Comparison of ENCODE assay signal across 17 cellular contexts in the genomic region with DNA sequence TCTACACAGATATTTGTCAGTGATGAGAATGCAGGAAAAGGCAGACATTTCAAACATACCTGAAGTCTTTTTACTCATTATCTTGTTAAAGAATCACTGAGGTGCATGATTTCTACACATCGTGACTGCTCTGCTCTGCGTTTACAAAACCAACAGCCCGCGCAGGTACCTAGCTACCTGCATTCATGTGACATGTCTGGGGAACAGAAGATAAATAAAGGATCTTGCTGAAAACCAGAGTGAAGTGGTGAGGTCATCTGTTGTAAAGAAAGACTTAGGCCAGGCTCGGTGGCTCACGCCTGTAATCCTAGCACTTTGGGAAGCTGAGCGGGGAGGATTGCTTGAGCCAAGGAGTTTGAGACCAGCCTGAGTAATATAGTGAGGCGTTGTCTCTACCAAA.
"Had no signal": no experiment of that assay in that cellular context is flagged by ENCODE, and none has a peak within 500 bp of the region (broad histone marks: within the 10 kb centered on the region; RNA-seq: fewer than 3 reads in every experiment).

No MANE protein-coding gene starts in this region.

- H3K9me3 ChIP-seq: breast epithelium, gastroesophageal sphincter, neutrophil, thoracic aorta had no signal

- H3K9me3 Mint-ChIP-seq: activated naive CD8-positive, alpha-beta T cell treated with anti-CD3 and anti-CD28 coated beads, Interleukin-2, amount 50 U/mL, for 24 hours; activated T-helper 1 cell treated with anti-CD3 and anti-CD28 coated beads, Interleukin-12 subunit alpha, Interleukin-12 subunit beta, Interleukin-2, Interleukin-4 antibody, amounts not matched to agents 30 ng/mL and 10 ng/mL and 1 ng/mL, durations not matched to agents 14 hours and 24 hours and 36 hours; memory B cell; naive thymus-derived CD8-positive, alpha-beta T cell; stimulated activated effector memory CD8-positive, alpha-beta T cell treated with anti-CD3 and anti-CD28 coated beads, Interleukin-12 subunit alpha, Interleukin-12 subunit beta, amount 100 ng/mL, for 72 hours had no signal

- H3K27ac Mint-ChIP-seq: activated naive CD8-positive, alpha-beta T cell treated with anti-CD3 and anti-CD28 coated beads, Interleukin-2, amount 50 U/mL, for 24 hours; activated T-helper 1 cell treated with anti-CD3 and anti-CD28 coated beads, Interleukin-12 subunit alpha, Interleukin-12 subunit beta, Interleukin-2, Interleukin-4 antibody, amounts not matched to agents 30 ng/mL and 10 ng/mL and 1 ng/mL, durations not matched to agents 14 hours and 24 hours and 36 hours; memory B cell; stimulated activated effector memory CD8-positive, alpha-beta T cell treated with anti-CD3 and anti-CD28 coated beads, Interleukin-12 subunit alpha, Interleukin-12 subunit beta, amount 100 ng/mL, for 72 hours had no signal

- H3K27me3 ChIP-seq: breast epithelium, neutrophil had no signal

- H3K27ac ChIP-seq: breast epithelium, gastroesophageal sphincter, neutrophil, parathyroid adenoma, thoracic aorta had no signal

- H3K4me3 Mint-ChIP-seq: activated naive CD8-positive, alpha-beta T cell treated with anti-CD3 and anti-CD28 coated beads, Interleukin-2, amount 50 U/mL, for 24 hours; activated T-helper 1 cell treated with anti-CD3 and anti-CD28 coated beads, Interleukin-12 subunit alpha, Interleukin-12 subunit beta, Interleukin-2, Interleukin-4 antibody, amounts not matched to agents 30 ng/mL and 10 ng/mL and 1 ng/mL, durations not matched to agents 14 hours and 24 hours and 36 hours; memory B cell; naive thymus-derived CD8-positive, alpha-beta T cell; stimulated activated effector memory CD8-positive, alpha-beta T cell treated with anti-CD3 and anti-CD28 coated beads, Interleukin-12 subunit alpha, Interleukin-12 subunit beta, amount 100 ng/mL, for 72 hours had no signal

- H3K36me3 ChIP-seq: breast epithelium, thoracic aorta had no signal

- H3K4me1 Mint-ChIP-seq: activated naive CD8-positive, alpha-beta T cell treated with anti-CD3 and anti-CD28 coated beads, Interleukin-2, amount 50 U/mL, for 24 hours; memory B cell; stimulated activated effector memory CD8-positive, alpha-beta T cell treated with anti-CD3 and anti-CD28 coated beads, Interleukin-12 subunit alpha, Interleukin-12 subunit beta, amount 100 ng/mL, for 72 hours had no signal

- H2AFZ ChIP-seq: parathyroid adenoma had no signal

- DNase-seq: activated CD4-positive, alpha-beta T cell treated with anti-CD3 and anti-CD28 coated beads, Interleukin-2, amount 50 U/mL, for 1 hour; activated CD8-positive, alpha-beta memory T cell treated with anti-CD3 and anti-CD28 coated beads for 24 hours; activated naive CD8-positive, alpha-beta T cell treated with anti-CD3 and anti-CD28 coated beads, Interleukin-2, amount 50 U/mL, for 24 hours; aorta; kidney; left ventricle myocardium superior; naive thymus-derived CD8-positive, alpha-beta T cell; stimulated activated CD4-positive, alpha-beta T cell treated with anti-CD3 and anti-CD28 coated beads, Interleukin-12 subunit alpha, Interleukin-12 subunit beta, amount 100 ng/mL, for 4 hours; T-helper 2 cell had no signal

- H3K27me3 Mint-ChIP-seq: activated naive CD8-positive, alpha-beta T cell treated with anti-CD3 and anti-CD28 coated beads, Interleukin-2, amount 50 U/mL, for 24 hours; memory B cell; naive thymus-derived CD8-positive, alpha-beta T cell had no signal

- H3K4me3 ChIP-seq: breast epithelium, gastroesophageal sphincter, thoracic aorta had no signal

- H3K4me1 ChIP-seq: breast epithelium, parathyroid adenoma had no signal

- H3K79me2 ChIP-seq: parathyroid adenoma had no signal

- H3K9ac ChIP-seq: parathyroid adenoma had no signal
